ENCODE assay signal across 19 cellular contexts in the genomic region with DNA sequence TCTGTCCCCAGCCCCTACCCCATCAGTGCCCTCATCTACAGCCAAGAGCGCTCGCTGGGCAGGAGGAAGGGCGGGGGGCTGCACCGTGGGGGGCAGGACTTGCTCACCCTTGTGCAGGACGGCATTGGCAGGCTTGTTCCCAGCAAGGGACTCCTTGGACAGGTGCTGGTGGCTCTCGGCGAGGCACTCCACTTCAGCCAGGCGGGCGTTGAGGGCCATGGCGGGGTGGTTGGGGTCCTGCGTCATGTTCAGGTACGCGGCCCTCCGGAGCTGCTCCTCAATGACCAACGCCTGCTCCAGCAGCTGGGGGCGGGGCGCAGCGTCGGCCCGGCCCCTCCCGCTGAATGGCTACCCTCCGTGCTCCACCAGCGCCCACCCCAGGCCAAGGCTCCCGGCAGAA.
DNase-seq lines count a peak whose midpoint lies in the region; ATAC-seq and TF ChIP-seq lines count a peak whose summit lies in the region.
"Had no signal": no experiment of that assay in that cellular context is flagged by ENCODE, and none has a peak within 500 bp of the region (broad histone marks: within the 10 kb centered on the region; RNA-seq: fewer than 3 reads in every experiment).

No MANE protein-coding gene starts in this region.

- intact Hi-C loops in sigmoid colon (cut with DNase I) = no loop called here

- DNase-seq in activated naive CD8-positive, alpha-beta T cell treated with anti-CD3 and anti-CD28 coated beads, Interleukin-2, amount 10 ng/mL, durations not matched to agents 7 days and 5 days = peak; percentile 29
- no peak for DNase-seq in activated naive CD8-positive, alpha-beta T cell treated with anti-CD3 and anti-CD28 coated beads for 36 hours
- DNase-seq in H7 (peak; percentile 94), iPS-NIHi11 (ENCODE audit: low spot score) (peak; percentile 68), sigmoid colon (peak; percentile 41), superior temporal gyrus (ENCODE audit: extremely low spot score) (no peak)
- DNase-seq in stimulated activated CD4-positive, alpha-beta T cell treated with anti-CD3 and anti-CD28 coated beads, Interleukin-1b, Interleukin-23, amount 100 ng/mL, for 48 hours = no peak
- DNase-seq: DND-41, KBM-7, MM.1S, NCI-H1048, NCI-H1417 treated with DMSO at 0.1 percent for 48 hours, NCI-H187, OCI-M1, SHP77, SK-N-SH had no signal

- WGBS in sigmoid colon, 2 donors = 72 to 79% methylated on average over 24 of the region's 24 CpGs

- TF ChIP-seq EP300 in sigmoid colon (IDR thresholded peaks at IDR 0.05) = no peak

- H3K27me3 ChIP-seq in H7 (ENCODE audit: control insufficient read depth, insufficient read depth, low read length) (no peaks in the 10 kb centered on the region), sigmoid colon (peaks cover 3 to 32% (median 8%) of the 10 kb centered on the region in 3 donors)

- no peak overlapping the region for H3K4me3 ChIP-seq in H7 (ENCODE audit: insufficient read depth, low read depth, low read length)
- no peak overlapping the region for H3K4me3 ChIP-seq in sigmoid colon
- H3K4me3 ChIP-seq: A549 had no signal

- no peaks in the 10 kb centered on the region for H3K36me3 Mint-ChIP-seq in activated naive CD8-positive, alpha-beta T cell treated with anti-CD3 and anti-CD28 coated beads, Interleukin-2, amount 10 ng/mL, durations not matched to agents 7 days and 5 days
- H3K36me3 Mint-ChIP-seq in activated naive CD8-positive, alpha-beta T cell treated with anti-CD3 and anti-CD28 coated beads for 36 hours = no peaks in the 10 kb centered on the region

- no peak for TF ChIP-seq CTCF in sigmoid colon (IDR thresholded peaks at IDR 0.05)

- peaks cover 3% of the 10 kb centered on the region for H3K9me3 Mint-ChIP-seq in activated naive CD8-positive, alpha-beta T cell treated with anti-CD3 and anti-CD28 coated beads, Interleukin-2, amount 10 ng/mL, durations not matched to agents 7 days and 5 days
- no peaks in the 10 kb centered on the region for H3K9me3 Mint-ChIP-seq in activated naive CD8-positive, alpha-beta T cell treated with anti-CD3 and anti-CD28 coated beads for 36 hours

- H3K27me3 Mint-ChIP-seq in activated naive CD8-positive, alpha-beta T cell treated with anti-CD3 and anti-CD28 coated beads, Interleukin-2, amount 10 ng/mL, durations not matched to agents 7 days and 5 days = peaks cover 1% of the 10 kb centered on the region
- peaks cover 20% of the 10 kb centered on the region for H3K27me3 Mint-ChIP-seq in activated naive CD8-positive, alpha-beta T cell treated with anti-CD3 and anti-CD28 coated beads for 36 hours

- no peaks in the 10 kb centered on the region for H3K4me1 Mint-ChIP-seq in activated naive CD8-positive, alpha-beta T cell treated with anti-CD3 and anti-CD28 coated beads, Interleukin-2, amount 10 ng/mL, durations not matched to agents 7 days and 5 days
- H3K4me1 Mint-ChIP-seq in activated naive CD8-positive, alpha-beta T cell treated with anti-CD3 and anti-CD28 coated beads for 36 hours = no peaks in the 10 kb centered on the region
- H3K4me1 Mint-ChIP-seq: B cell had no signal

- H3K27ac ChIP-seq in sigmoid colon = no peak overlapping the region
- H3K27ac ChIP-seq: A549 had no signal

- no peak for ATAC-seq in activated naive CD8-positive, alpha-beta T cell treated with anti-CD3 and anti-CD28 coated beads, Interleukin-2, amount 10 ng/mL, durations not matched to agents 7 days and 5 days (ENCODE audit: low read depth)
- no peak for ATAC-seq in HG03159 (IDR thresholded peaks at IDR 0.05; ENCODE audit: unreplicated experiment)

- POLR2A ChIA-PET in activated naive CD8-positive, alpha-beta T cell treated with anti-CD3 and anti-CD28 coated beads, Interleukin-2, amount 10 ng/mL, durations not matched to agents 7 days and 5 days (lab: Charles Lee) = no interaction called here

- H3K36me3 ChIP-seq in H7 (replicated peaks; ENCODE audit: control insufficient read depth, insufficient read depth, low read length) (no peaks in the 10 kb centered on the region), sigmoid colon (no peaks in the 10 kb centered on the region)

- no peak overlapping the region for H3K27ac Mint-ChIP-seq in activated naive CD8-positive, alpha-beta T cell treated with anti-CD3 and anti-CD28 coated beads, Interleukin-2, amount 10 ng/mL, durations not matched to agents 7 days and 5 days
- no peak overlapping the region for H3K27ac Mint-ChIP-seq in activated naive CD8-positive, alpha-beta T cell treated with anti-CD3 and anti-CD28 coated beads for 36 hours
- H3K27ac Mint-ChIP-seq: B cell had no signal

- TF ChIP-seq POLR2A in sigmoid colon (IDR thresholded peaks at IDR 0.05) = no peak

- no peaks in the 10 kb centered on the region for H3K4me1 ChIP-seq in sigmoid colon
- H3K4me1 ChIP-seq: A549 had no signal

- no peaks in the 10 kb centered on the region for H3K9me3 ChIP-seq in sigmoid colon
- H3K9me3 ChIP-seq: A549, SK-N-SH had no signal

- no peak overlapping the region for H3K4me3 Mint-ChIP-seq in activated naive CD8-positive, alpha-beta T cell treated with anti-CD3 and anti-CD28 coated beads, Interleukin-2, amount 10 ng/mL, durations not matched to agents 7 days and 5 days
- no peak overlapping the region for H3K4me3 Mint-ChIP-seq in activated naive CD8-positive, alpha-beta T cell treated with anti-CD3 and anti-CD28 coated beads for 36 hours
- H3K4me3 Mint-ChIP-seq: B cell had no signal

Comparison
In these comparisons a context has a peak if more than half of its experiments do, and no peak if none do; other contexts are left out.
1. DNase-seq: peak in activated naive CD8-positive, alpha-beta T cell treated with anti-CD3 and anti-CD28 coated beads, Interleukin-2, amount 10 ng/mL, durations not matched to agents 7 days and 5 days (single experiment), H7 (single experiment), iPS-NIHi11 (single experiment) and sigmoid colon (single experiment); none in activated naive CD8-positive, alpha-beta T cell treated with anti-CD3 and anti-CD28 coated beads for 36 hours (single experiment), stimulated activated CD4-positive, alpha-beta T cell treated with anti-CD3 and anti-CD28 coated beads, Interleukin-1b, Interleukin-23, amount 100 ng/mL, for 48 hours (single experiment) and superior temporal gyrus (single experiment).